ENCODE assay signal across 8 cellular contexts in genomic region chr19:49809155-49809986, GRCh38. TPM values are rescaled to one million over a fixed set of nuclear protein-coding genes. Genes with fewer than 3 reads are reported as not detected.
DNase-seq lines count a peak whose midpoint lies in the region; ATAC-seq and TF ChIP-seq lines count a peak whose summit lies in the region.

No MANE protein-coding gene starts in this region.

- peak overlapping the region; percentile 45 to 63 for H3K9ac ChIP-seq in duodenal mucosa (ENCODE audit: low read depth in 1 of 2, low read length in 2 of 2)

- H3K9me3 ChIP-seq in duodenal mucosa (ENCODE audit: control insufficient read depth in 1 of 2, low read length in 2 of 2), result no peaks in the 10 kb centered on the region

- intact Hi-C loops in lower leg skin (cut with DNase I; ENCODE audit: low total_unique reads), result no loop called here

- no peaks in the 10 kb centered on the region for H3K27me3 ChIP-seq in duodenal mucosa (ENCODE audit: control insufficient read depth in 1 of 2, insufficient read depth in 2 of 2, low read length in 2 of 2)

- H3K4me3 ChIP-seq in duodenal mucosa (ENCODE audit: low read depth in 1 of 2, low read length in 2 of 2) (peak overlapping the region; percentile 61 to 82), lower leg skin (ENCODE audit: low read depth, poor library complexity, severe bottlenecking) (peak overlapping the region; percentile 45)

- no peak for TF ChIP-seq CTCF in lower leg skin (IDR thresholded peaks at IDR 0.05)

- H3K4me1 ChIP-seq in duodenal mucosa (ENCODE audit: control insufficient read depth in 1 of 2, insufficient read depth in 2 of 2, low read length in 2 of 2), result peaks cover 13 to 17% of the 10 kb centered on the region in 2 donors

- peak; percentile 22 for DNase-seq in ACHN
- peak; percentile 48 for DNase-seq in HT-29 (ENCODE audit: low spot score)
- peak; percentile 38 for DNase-seq in activated CD4-positive, alpha-beta T cell treated with anti-CD3 and anti-CD28 coated beads for 1 hour
- DNase-seq in lower leg skin (ENCODE audit: low spot score in 2 of 2), result peak; percentile 50 to 94
- DNase-seq in stimulated activated CD4-positive, alpha-beta T cell treated with anti-CD3 and anti-CD28 coated beads, TNF-alpha, amount 100 ng/mL, for 4 hours (ENCODE audit: low read depth in 3 of 3), result peak; percentile 20 to 40 (median 20)

- in situ Hi-C loops in ACHN (cut with HindIII; ENCODE audit: low pct_ligation_motif_present, low pct_unique_long_range_greater_than_20kb, low sequenced_read_pairs), result no loop called here

- peak overlapping the region; percentile 61 for H3K27ac ChIP-seq in duodenal mucosa (ENCODE audit: low read depth, low read length)

- TF ChIP-seq POLR2A in lower leg skin (IDR thresholded peaks at IDR 0.05), result no peak

- H3K36me3 ChIP-seq in duodenal mucosa (ENCODE audit: control insufficient read depth in 1 of 2, insufficient read depth in 2 of 2, low read length in 2 of 2), result peaks cover 0 to 10% of the 10 kb centered on the region in 2 donors

- WGBS in lower leg skin, 2 donors, result 10 to 16% methylated on average over 19 to 47 of the region's 50 CpGs

- ATAC-seq in GM21717 (IDR thresholded peaks at IDR 0.05; ENCODE audit: unreplicated experiment) (no peak), HG02678 (IDR thresholded peaks at IDR 0.05; ENCODE audit: unreplicated experiment) (no peak)

RNA-seq across cellular contexts. Expression of gene FUZ, which starts 3.7 kb away (rescaled TPM):
- total RNA-seq in HT-29 (2014; rRNA removed; shearing (Covaris generic)), result 2.0 and 3.1 TPM in 2 replicates
- 10 to 100 TPM in 3 of 4 donors, 1 to 10 TPM in 1; 9.1 to 21.5 (median 15.6) TPM for total RNA-seq in lower leg skin

RNA-seq across cellular contexts. Expression of gene MED25, which starts 8.7 kb away (rescaled TPM):
- 88.3 and 91.9 TPM in 2 replicates for total RNA-seq in HT-29 (2014; rRNA removed; shearing (Covaris generic))
- total RNA-seq in lower leg skin, result 10 to 100 TPM; 28.9 to 43.7 (median 30.8) TPM

RNA-seq across cellular contexts. Expression of gene PTOV1, which starts 41.6 kb away (rescaled TPM):
- total RNA-seq in HT-29 (2014; rRNA removed; shearing (Covaris generic)), result 188 and 218 TPM in 2 replicates
- 100 to 1,000 TPM in 2 of 4 donors, 10 to 100 TPM in 2; 62.4 to 122 (median 92.5) TPM for total RNA-seq in lower leg skin

RNA-seq across cellular contexts. Expression of gene AP2A1, which starts 42.6 kb away (rescaled TPM):
- total RNA-seq in HT-29 (2014; rRNA removed; shearing (Covaris generic)), result 122 and 131 TPM in 2 replicates
- total RNA-seq in lower leg skin, result 100 to 1,000 TPM; 112 to 123 (median 116) TPM

RNA-seq across cellular contexts. Expression of gene TSKS, which starts 46.3 kb away (rescaled TPM):
- total RNA-seq in HT-29 (2014; rRNA removed; shearing (Covaris generic)), result not detected in 2 replicates
- 1 to 10 TPM in 1 of 4 donors, under 1 TPM in 1, not detected in 2; 0.49 to 4.0 TPM for total RNA-seq in lower leg skin

Comparison
In these comparisons a context has a peak if more than half of its experiments do, and no peak if none do; other contexts are left out.
1. DNase-seq: peak in every context shown above with its lines; median percentile 72 in lower leg skin; 48 in HT-29; 38 in activated CD4-positive, alpha-beta T cell treated with anti-CD3 and anti-CD28 coated beads for 1 hour; 22 in ACHN; 20 in stimulated activated CD4-positive, alpha-beta T cell treated with anti-CD3 and anti-CD28 coated beads, TNF-alpha, amount 100 ng/mL, for 4 hours.